ENCODE assay signal across 18 cellular contexts in the genomic region with DNA sequence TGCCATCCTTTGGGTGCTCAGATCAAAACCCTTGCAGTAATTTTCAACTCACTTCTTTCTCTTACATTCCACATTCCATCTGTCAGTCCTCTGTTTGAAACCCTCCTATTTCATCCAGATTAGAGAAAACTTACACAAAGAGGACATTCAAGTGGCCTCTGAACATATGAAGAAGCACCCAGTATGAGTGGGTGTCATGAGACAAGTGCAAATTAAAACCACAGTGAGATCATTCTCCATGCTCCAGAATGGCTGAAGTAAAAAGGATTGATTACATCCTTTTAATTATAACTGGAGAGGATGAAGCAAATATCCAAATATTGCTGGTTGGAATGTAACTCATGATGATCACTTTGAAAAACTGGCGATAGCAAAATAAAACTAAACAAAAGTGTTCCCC.
A peak's percentile ranks its signal among the peaks of the same experiment; 100 is the strongest.
DNase-seq lines count a peak whose midpoint lies in the region; ATAC-seq, FAIRE-seq and TF ChIP-seq lines count a peak whose summit lies in the region.
"Had no signal": no experiment of that assay in that cellular context is flagged by ENCODE, and none has a peak within 500 bp of the region (broad histone marks: within the 10 kb centered on the region; RNA-seq: fewer than 3 reads in every experiment).

No MANE protein-coding gene starts in this region.

- H3K27me3 ChIP-seq in OCI-LY3 (ENCODE audit: low read depth, low read length) (no peaks in the 10 kb centered on the region), GM12878 (replicated peaks in 1 of 2; ENCODE audit: control insufficient read depth in 2 of 2, insufficient read depth in 2 of 2, low read length in 1 of 2) (no peaks in the 10 kb centered on the region), esophagus squamous epithelium (no peaks in the 10 kb centered on the region), right cardiac atrium (ENCODE audit: control insufficient read depth, insufficient read depth) (no peaks in the 10 kb centered on the region)
- H3K27me3 ChIP-seq: BLaER1 treated with 17β-estradiol and CSF1 and Interleukin-3, amounts not matched to agents 10 nM and 100 nM had no signal

- WGBS in GM12878 (ENCODE audit: insufficient coverage, insufficient replicate concordance, low lambda C conversion rate, missing lambda C conversion rate) = 95% methylated on average over 1 of the region's 1 CpG
- WGBS in esophagus squamous epithelium, 2 donors = 78 to 85% methylated on average over 1 of the region's 1 CpG
- WGBS in right cardiac atrium = 87% methylated on average over 1 of the region's 1 CpG

- in situ Hi-C loops in GM12878 (cut with MboI) = no loop called here

- peak overlapping the region; percentile 76; the same call in 1 of the 2 replicates for H3K4me2 ChIP-seq in OCI-LY3 (ENCODE audit: low read length)
- no peak overlapping the region for H3K4me2 ChIP-seq in GM12878 (ENCODE audit: control insufficient read depth, insufficient read depth)
- H3K4me2 ChIP-seq: BLaER1 treated with 17β-estradiol and CSF1 and Interleukin-3, amounts not matched to agents 10 nM and 100 nM had no signal

- RAD21 ChIA-PET in GM12878 (lab: Charles Lee; ENCODE audit: unreplicated experiment) = interaction anchor here (4.6 kb wide), 1 partner anchor 15 kb away, joined by 21 read pairs; no protein-coding TSS in a partner anchor

- CTCF ChIA-PET in GM12878 (lab: Yijun Ruan, JAX) = interaction anchor here (1.0 to 2.5 kb wide), 2 partner anchors 15 to 18 kb away, joined by 3 to 9 read pairs; no protein-coding TSS in a partner anchor

- intact Hi-C loops in GM12878 (cut with micrococcal nuclease; ENCODE audit: unreplicated experiment) = no loop called here
- intact Hi-C loops in esophagus squamous epithelium (cut with DNase I) = no loop called here
- intact Hi-C loops in right cardiac atrium (cut with DNase I) = no loop called here

- H3K4me3 ChIP-seq in OCI-LY3 (ENCODE audit: low read length) (no peak overlapping the region), GM12878 (no peak overlapping the region), esophagus squamous epithelium (no peak overlapping the region), right cardiac atrium (ENCODE audit: low read length) (no peak overlapping the region)
- H3K4me3 ChIP-seq: BLaER1 treated with 17β-estradiol and CSF1 and Interleukin-3, amounts not matched to agents 10 nM and 100 nM; GM23248; HAP-1; K562 had no signal

- TF ChIP-seq RAD21 in GM12878 (IDR thresholded peaks at IDR 0.05; ENCODE audit: insufficient read depth, low read depth, low read length) = no peak

- BruUV-seq in GM12878 (replicated peaks; lab: Mats Ljungman, UMichigan) = no TSS peak

- peaks cover 11% of the 10 kb centered on the region for H3K36me3 ChIP-seq in OCI-LY3 (replicated peaks; ENCODE audit: low read depth, low read length)
- H3K36me3 ChIP-seq in GM12878 (ENCODE audit: control insufficient read depth in 2 of 2, insufficient read depth in 2 of 2, low read length in 1 of 2) = no peaks in the 10 kb centered on the region; a peak in 1 of 4 replicates
- H3K36me3 ChIP-seq in esophagus squamous epithelium = no peaks in the 10 kb centered on the region
- H3K36me3 ChIP-seq: HAP-1 had no signal

- FAIRE-seq in GM12878 (lab: Jason Lieb, UNC) = no peak
- FAIRE-seq: D721Med, K562 had no signal

- H4K20me1 ChIP-seq in OCI-LY3 (ENCODE audit: insufficient read depth, low read length) (no peaks in the 10 kb centered on the region), GM12878 (ENCODE audit: control insufficient read depth, insufficient read depth) (no peaks in the 10 kb centered on the region)
- H4K20me1 ChIP-seq: BLaER1 treated with 17β-estradiol and CSF1 and Interleukin-3, amounts not matched to agents 10 nM and 100 nM had no signal

- no peak for TF ChIP-seq POLR2A in GM12878 (IDR thresholded peaks at IDR 0.05; ENCODE audit: low read depth, low read length)
- no peak for TF ChIP-seq POLR2A in esophagus squamous epithelium (IDR thresholded peaks at IDR 0.05)

- H3K79me2 ChIP-seq in OCI-LY3 (ENCODE audit: low read length) = no peaks in the 10 kb centered on the region
- no peaks in the 10 kb centered on the region for H3K79me2 ChIP-seq in GM12878 (ENCODE audit: control insufficient read depth, insufficient read depth, low read length)

- H3K27ac ChIP-seq in OCI-LY3 (ENCODE audit: low read length) (peak overlapping the region; percentile 94), GM12878 (ENCODE audit: control insufficient read depth, insufficient read depth) (peak overlapping the region; percentile 93), esophagus squamous epithelium (no peak overlapping the region), right cardiac atrium (ENCODE audit: low read length) (no peak overlapping the region)
- H3K27ac ChIP-seq: BLaER1 treated with 17β-estradiol and CSF1 and Interleukin-3, amounts not matched to agents 10 nM and 100 nM; GM23248; HL-60 had no signal

- TF ChIP-seq CTCF in OCI-LY3 (IDR thresholded peaks at IDR 0.05; ENCODE audit: low read depth, low read length) (no peak), GM12878 (IDR thresholded peaks at IDR 0.05 in 2 of 3, conservative IDR thresholded peaks at IDR 0.05 in 1 of 3; ENCODE audit: control insufficient read depth in 2 of 3, extremely low read depth in 1 of 3, insufficient read depth in 1 of 3, low read depth in 3 of 3, low read length in 3 of 3) (no peak), esophagus squamous epithelium (IDR thresholded peaks at IDR 0.05) (no peak)

- ATAC-seq in GM12878 (no peak), HG02840 (IDR thresholded peaks at IDR 0.05; ENCODE audit: low FRiP score, unreplicated experiment) (no peak), GM21515 (IDR thresholded peaks at IDR 0.05; ENCODE audit: unreplicated experiment) (no peak), right cardiac atrium (no peak)
- ATAC-seq: K562 had no signal

- SMC1A ChIA-PET in GM12878 (lab: Charles Lee; ENCODE audit: uncharacterized antibody, unreplicated experiment) = interaction anchor here (1.0 to 1.6 kb wide), 4 partner anchors 12 to 68 kb away, joined by 3 read pairs; no protein-coding TSS in a partner anchor

- H3K9ac ChIP-seq in OCI-LY3 (ENCODE audit: low read length) (no peak overlapping the region), GM12878 (ENCODE audit: control insufficient read depth, insufficient read depth, low read length) (no peak overlapping the region)
- H3K9ac ChIP-seq: BLaER1 treated with 17β-estradiol and CSF1 and Interleukin-3, amounts not matched to agents 10 nM and 100 nM; GM23248 had no signal

- POLR2A ChIA-PET in GM12878 (lab: Charles Lee) = no interaction called here

- peak; percentile 89 for DNase-seq in COLO829 (ENCODE audit: low spot score)
- no peak for DNase-seq in GM12878 (ENCODE audit: low read depth, low spot score)
- peak; percentile 39 for DNase-seq in myocyte (ENCODE audit: low read depth)
- no peak for DNase-seq in esophagus squamous epithelium (lab: John Stamatoyannopoulos, UW)
- no peak for DNase-seq in right cardiac atrium
- DNase-seq: Caco-2; CD4-positive, CD25-positive, alpha-beta regulatory T cell; CD8-positive, alpha-beta memory T cell; GDM1; GM23248 had no signal

- no peak overlapping the region for H2AFZ ChIP-seq in OCI-LY3 (ENCODE audit: low read depth, low read length)
- no peak overlapping the region for H2AFZ ChIP-seq in GM12878 (ENCODE audit: control insufficient read depth, low read depth, low read length)
- H2AFZ ChIP-seq: GM23248 had no signal

- no peak for TF ChIP-seq EP300 in GM12878 (IDR thresholded peaks at IDR 0.05; ENCODE audit: borderline replicate concordance in 1 of 2, control insufficient read depth in 1 of 2, low read depth in 2 of 2, low read length in 2 of 2)

- H3K9me3 ChIP-seq in OCI-LY3 (ENCODE audit: insufficient read depth, low read length) = peaks cover 3% of the 10 kb centered on the region; the same call in 1 of the 2 replicates
- H3K9me3 ChIP-seq in GM12878 (replicated peaks; ENCODE audit: control insufficient read depth, insufficient read depth, low read length) = no peaks in the 10 kb centered on the region; the same call in 2 of the 3 replicates
- no peaks in the 10 kb centered on the region for H3K9me3 ChIP-seq in esophagus squamous epithelium
- no peaks in the 10 kb centered on the region for H3K9me3 ChIP-seq in right cardiac atrium (ENCODE audit: control insufficient read depth, low read length)
- H3K9me3 ChIP-seq: HAP-1 had no signal

- H3K4me1 ChIP-seq in OCI-LY3 (ENCODE audit: low read length) (peaks cover 84% of the 10 kb centered on the region), GM12878 (ENCODE audit: control insufficient read depth, insufficient read depth, low read length) (peaks cover 50% of the 10 kb centered on the region), esophagus squamous epithelium (peaks cover 0 to 33% (median 0%) of the 10 kb centered on the region in 3 donors), right cardiac atrium (ENCODE audit: control insufficient read depth, insufficient read depth, low read length) (peaks cover 13% of the 10 kb centered on the region)

TF ChIP-seq in GM12878, 131 proteins besides CTCF, POLR2A, EP300 and RAD21:
- TF ChIP-seq JUNB (IDR thresholded peaks at IDR 0.05) (peak; percentile 4; the same call in 1 of the 2 replicates), IKZF1 (conservative IDR thresholded peaks at IDR 0.05) (0 out of 2 replicates have a peak, but pooled peaks have one; percentile 11), RAD51 (IDR thresholded peaks at IDR 0.05) (no peak), RUNX3 (IDR thresholded peaks at IDR 0.05; ENCODE audit: low read length) (peak; percentile 54; the same call in 1 of the 2 replicates)

Comparison
In these comparisons a context has a peak if more than half of its experiments do, and no peak if none do; other contexts are left out.
1. DNase-seq: peak in COLO829 (single experiment) and myocyte (single experiment); none in GM12878 (single experiment), esophagus squamous epithelium (single experiment) and right cardiac atrium (0 of 3).
2. H3K27ac ChIP-seq: peak in OCI-LY3 (single experiment) and GM12878 (single experiment); none in esophagus squamous epithelium (0 of 4) and right cardiac atrium (single experiment).